32 cellular contexts compared by ENCODE assay signal in genomic region chrX:107508925-107509324, GRCh38. TPM values are rescaled to one million over a fixed set of nuclear protein-coding genes. Genes with fewer than 3 reads are reported as not detected.
"Had no signal": no experiment of that assay in that cellular context is flagged by ENCODE, and none has a peak within 500 bp of the region (broad histone marks: within the 10 kb centered on the region; RNA-seq: fewer than 3 reads in every experiment).

No MANE protein-coding gene starts in this region.

- H3K9me3 ChIP-seq: MG63, SJSA1, SK-N-SH had no signal

- H3K9ac ChIP-seq: SK-N-SH had no signal

- ATAC-seq: Panc1 had no signal

- H3K4me1 ChIP-seq: SJSA1 had no signal

- H3K4me2 ChIP-seq: PC-9, SK-N-SH had no signal

- H3K27me3 ChIP-seq: SJSA1 had no signal

- H3K36me3 ChIP-seq: MG63, SJSA1 had no signal

- DNase-seq: Kasumi-1, KG1, MG63, NCI-H1048, NCI-H1092 treated with DMSO at 0.1 percent for 48 hours, NCI-H1105 treated with DMSO at 0.1 percent for 48 hours, NCI-H1417, NCI-H1436, NCI-H146, NCI-H1694, NCI-H187, NCI-H1930, NCI-H2029 treated with DMSO at 0.1 percent for 48 hours, NCI-H2081 treated with DMSO at 0.1 percent for 48 hours, NCI-H2107, NCI-H2171, NCI-H226, NCI-H446 treated with DMSO at 0.1 percent for 48 hours, NCI-H510A, NCI-H524, NCI-H526, NCI-H748 treated with DMSO at 0.1 percent for 48 hours, NCI-H82, PC-9, Right ventricle myocardium superior, SHP77 treated with DMSO at 0.1 percent for 48 hours, SK-N-SH, SW 1271, T-helper 1 cell had no signal

- H3K4me3 ChIP-seq: MG63, PC-9, SJSA1 had no signal

- H3K27ac ChIP-seq: PC-9, SJSA1 had no signal

- H3K9me2 ChIP-seq: SK-N-SH had no signal

- H2AFZ ChIP-seq: PC-9 had no signal

RNA-seq across cellular contexts. Expression of gene FRMPD3, which starts 59.5 kb away (rescaled TPM):
- total RNA-seq: RPMI7951, SJSA1 had no signal
